1 cellular context compared by ENCODE assay signal in the genomic region with DNA sequence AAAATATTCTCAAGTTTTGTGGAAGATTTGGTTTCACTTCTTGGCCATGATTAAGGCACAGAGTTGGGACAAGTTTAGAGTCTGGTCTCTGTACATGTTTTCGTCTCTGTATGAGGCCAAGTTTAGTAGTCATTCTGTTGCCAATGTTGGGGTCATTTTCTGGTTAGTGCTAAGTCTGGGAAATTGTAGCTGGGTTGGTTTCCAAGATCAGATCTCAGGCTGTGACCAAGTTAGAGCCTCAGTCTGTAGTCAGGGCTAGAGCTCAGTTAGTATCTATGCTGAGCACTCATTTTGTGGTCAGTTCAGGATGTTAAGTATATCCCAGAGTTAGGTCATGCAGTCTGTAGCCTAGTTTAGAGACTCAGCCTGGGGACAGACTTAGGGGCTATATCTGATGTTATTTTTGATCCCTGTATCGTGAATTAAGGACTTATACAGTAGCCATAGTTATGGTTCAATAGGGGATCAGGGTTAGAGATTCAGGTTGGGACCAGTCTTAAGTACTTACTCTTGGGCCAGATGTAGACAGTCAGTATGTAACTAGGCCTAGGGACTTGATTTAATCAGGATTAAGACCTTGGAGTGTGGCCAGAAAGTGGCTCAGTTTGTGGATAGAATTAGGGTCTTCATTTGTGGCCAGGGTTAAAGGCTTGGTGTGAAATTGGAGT.
TF ChIP-seq lines count a peak whose summit lies in the region.

No MANE protein-coding gene starts in this region.

TF ChIP-seq in K562, 482 proteins besides CTCF, POLR2A, EP300 and RAD21:
- no peak for TF ChIP-seq SETDB1 (IDR thresholded peaks at IDR 0.05; ENCODE audit: low read length)
- no peak for TF ChIP-seq KLF10 (CRISPR knock-in tag; IDR thresholded peaks at IDR 0.05)
- 0 out of 2 replicates have a peak, but pooled peaks have one; percentile 11 for TF ChIP-seq NCOR1 (IDR thresholded peaks at IDR 0.05)
- TF ChIP-seq FOSL1 (tag; conservative IDR thresholded peaks at IDR 0.05), result 0 out of 2 replicates have a peak, but pooled peaks have one; percentile 32
- TF ChIP-seq, protein P1, sequence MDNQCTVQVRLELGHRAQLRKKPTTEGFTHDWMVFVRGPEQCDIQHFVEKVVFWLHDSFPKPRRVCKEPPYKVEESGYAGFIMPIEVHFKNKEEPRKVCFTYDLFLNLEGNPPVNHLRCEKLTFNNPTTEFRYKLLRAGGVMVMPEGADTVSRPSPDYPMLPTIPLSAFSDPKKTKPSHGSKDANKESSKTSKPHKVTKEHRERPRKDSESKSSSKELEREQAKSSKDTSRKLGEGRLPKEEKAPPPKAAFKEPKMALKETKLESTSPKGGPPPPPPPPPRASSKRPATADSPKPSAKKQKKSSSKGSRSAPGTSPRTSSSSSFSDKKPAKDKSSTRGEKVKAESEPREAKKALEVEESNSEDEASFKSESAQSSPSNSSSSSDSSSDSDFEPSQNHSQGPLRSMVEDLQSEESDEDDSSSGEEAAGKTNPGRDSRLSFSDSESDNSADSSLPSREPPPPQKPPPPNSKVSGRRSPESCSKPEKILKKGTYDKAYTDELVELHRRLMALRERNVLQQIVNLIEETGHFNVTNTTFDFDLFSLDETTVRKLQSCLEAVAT (IDR thresholded peaks at IDR 0.05), result peak in 1 of 2 experiments; percentile 62; a peak in 1 of 4 replicates
- peak; percentile 56 for TF ChIP-seq ARID1B (IDR thresholded peaks at IDR 0.05)
- no peak for TF ChIP-seq BRD4 (IDR thresholded peaks at IDR 0.05)
- TF ChIP-seq GATA2 (CRISPR knock-in tag; IDR thresholded peaks at IDR 0.05), result 0 out of 2 replicates have a peak, but pooled peaks have one; percentile 44
- 0 out of 2 replicates have a peak, but pooled peaks have one; percentile 5 for TF ChIP-seq C11orf30 (IDR thresholded peaks at IDR 0.05; ENCODE audit: low read depth)
- TF ChIP-seq TEAD4 (IDR thresholded peaks at IDR 0.05; ENCODE audit: low read length), result peak; percentile 54; the same call in 1 of the 2 replicates
- no peak for TF ChIP-seq TEAD4 (CRISPR knock-in tag; IDR thresholded peaks at IDR 0.05; ENCODE audit: borderline replicate concordance)
- TF ChIP-seq HDAC1 (IDR thresholded peaks at IDR 0.05), result no peak
- TF ChIP-seq, protein P2, sequence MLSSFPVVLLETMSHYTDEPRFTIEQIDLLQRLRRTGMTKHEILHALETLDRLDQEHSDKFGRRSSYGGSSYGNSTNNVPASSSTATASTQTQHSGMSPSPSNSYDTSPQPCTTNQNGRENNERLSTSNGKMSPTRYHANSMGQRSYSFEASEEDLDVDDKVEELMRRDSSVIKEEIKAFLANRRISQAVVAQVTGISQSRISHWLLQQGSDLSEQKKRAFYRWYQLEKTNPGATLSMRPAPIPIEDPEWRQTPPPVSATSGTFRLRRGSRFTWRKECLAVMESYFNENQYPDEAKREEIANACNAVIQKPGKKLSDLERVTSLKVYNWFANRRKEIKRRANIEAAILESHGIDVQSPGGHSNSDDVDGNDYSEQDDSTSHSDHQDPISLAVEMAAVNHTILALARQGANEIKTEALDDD (IDR thresholded peaks at IDR 0.05), result peak; percentile 99
- TF ChIP-seq HNRNPUL1 (IDR thresholded peaks at IDR 0.05; ENCODE audit: low read length), result no peak
- TF ChIP-seq TCF3 (CRISPR knock-in tag; IDR thresholded peaks at IDR 0.05), result peak; percentile 56
- peak; percentile 37; the same call in 1 of the 2 replicates for TF ChIP-seq NFIC (IDR thresholded peaks at IDR 0.05)
